ENCODE assay signal across 8 cellular contexts in genomic region chr12:100199347-100200136, GRCh38. TPM values are rescaled to one million over a fixed set of nuclear protein-coding genes. Genes with fewer than 3 reads are reported as not detected.
A peak's percentile ranks its signal among the peaks of the same experiment; 100 is the strongest.
DNase-seq lines count a peak whose midpoint lies in the region; ATAC-seq and TF ChIP-seq lines count a peak whose summit lies in the region.

No MANE protein-coding gene starts in this region.

- TF ChIP-seq CTCF in fibroblast of mammary gland (conservative IDR thresholded peaks at IDR 0.05; ENCODE audit: control insufficient read depth, insufficient read depth, low read depth, low read length) (no peak), suprapubic skin (IDR thresholded peaks at IDR 0.05) (no peak)

- no peak for TF ChIP-seq EP300 in suprapubic skin (IDR thresholded peaks at IDR 0.05)

- H3K9me3 ChIP-seq in CD4-positive, alpha-beta memory T cell (ENCODE audit: control insufficient read depth in 1 of 2, low read length in 2 of 2), result no peaks in the 10 kb centered on the region
- H3K9me3 ChIP-seq in neuron (ENCODE audit: low read length), result no peaks in the 10 kb centered on the region
- no peaks in the 10 kb centered on the region for H3K9me3 ChIP-seq in suprapubic skin

- peak; percentile 75 to 89 (median 77) for DNase-seq in CD4-positive, alpha-beta memory T cell
- peak; percentile 62 for DNase-seq in NK-92 treated with Interleukin-12 subunit alpha and Interleukin-12 subunit beta, amount 100 ng/mL, for 24 hours (lab: John Stamatoyannopoulos, UW)
- DNase-seq in activated T-cell treated with anti-CD3 and anti-CD28 coated beads, Interleukin-2, amount 50 U/mL, for 1 hour, result peak; percentile 75
- DNase-seq in fibroblast of mammary gland (ENCODE audit: low read depth) (no peak), suprapubic skin (ENCODE audit: low spot score in 2 of 2) (peak; percentile 86 to 90)

- no peak for TF ChIP-seq POLR2A in suprapubic skin (IDR thresholded peaks at IDR 0.05)

- H3K4me3 ChIP-seq in CD4-positive, alpha-beta memory T cell (ENCODE audit: low read length in 2 of 2), result peak overlapping the region; percentile 61 to 88
- H3K4me3 ChIP-seq in fibroblast of mammary gland (ENCODE audit: control insufficient read depth, low read depth, low read length) (peak overlapping the region; percentile 63), neuron (ENCODE audit: low read length) (peak overlapping the region; percentile 90), suprapubic skin (peak overlapping the region; percentile 73)

- ATAC-seq in GM19397 (IDR thresholded peaks at IDR 0.05; ENCODE audit: unreplicated experiment), result peak; percentile 78
- ATAC-seq in HG03520 (IDR thresholded peaks at IDR 0.05; ENCODE audit: unreplicated experiment), result peak; percentile 49

- no peaks in the 10 kb centered on the region for H3K27me3 Mint-ChIP-seq in CD4-positive, alpha-beta memory T cell

- POLR2A ChIA-PET in CD4-positive, alpha-beta memory T cell (lab: Charles Lee; ENCODE audit: partially characterized antibody), result interaction anchor here (1.4 to 4.0 kb wide), 6 partner anchors 14 to 1209 kb away, joined by 4 to 63 read pairs (median 4); partner anchors contain the start of genes DEPDC4 and SCYL2

- H3K36me3 ChIP-seq in CD4-positive, alpha-beta memory T cell (ENCODE audit: insufficient read depth, low read length), result no peaks in the 10 kb centered on the region
- H3K36me3 ChIP-seq in neuron (ENCODE audit: insufficient read depth, low read length) (peaks cover 1% of the 10 kb centered on the region), suprapubic skin (no peaks in the 10 kb centered on the region)

- H3K4me3 Mint-ChIP-seq in CD4-positive, alpha-beta memory T cell, result peak overlapping the region; percentile 97 to 100 (median 98)

- H3K4me1 ChIP-seq in CD4-positive, alpha-beta memory T cell (ENCODE audit: insufficient read depth, low read length), result peaks cover 40% of the 10 kb centered on the region
- H3K4me1 ChIP-seq in neuron (ENCODE audit: insufficient read depth, low read length) (peaks cover 6% of the 10 kb centered on the region), suprapubic skin (peaks cover 31% of the 10 kb centered on the region)

- peaks cover 0 to 8% (median 0%) of the 10 kb centered on the region in 8 donors for H3K9me3 Mint-ChIP-seq in CD4-positive, alpha-beta memory T cell

- peaks cover 7 to 31% of the 10 kb centered on the region in 2 donors for H3K36me3 Mint-ChIP-seq in CD4-positive, alpha-beta memory T cell

- intact Hi-C loops in CD4-positive, alpha-beta memory T cell (cut with micrococcal nuclease), result loop anchor here (1.0 to 10.0 kb wide), 7 partner anchors 35 to 1925 kb away; partner anchors contain the start of genes BLTP3B, DEPDC4, GNPTAB and NUP37

- WGBS in suprapubic skin, result 3% methylated on average over 24 of the region's 78 CpGs

- CTCF ChIA-PET in CD4-positive, alpha-beta memory T cell (lab: Charles Lee; ENCODE audit: partially characterized antibody), result interaction anchor here (1.2 to 3.2 kb wide), 2 partner anchors 44 to 47 kb away, joined by 3 to 17 read pairs; no protein-coding TSS in a partner anchor

- H3K27ac Mint-ChIP-seq in CD4-positive, alpha-beta memory T cell, result peak overlapping the region; percentile 98 to 100 (median 100)

- H3K4me1 Mint-ChIP-seq in CD4-positive, alpha-beta memory T cell, result peaks cover 20 to 57% (median 36%) of the 10 kb centered on the region in 4 donors

- no peaks in the 10 kb centered on the region for H3K27me3 ChIP-seq in CD4-positive, alpha-beta memory T cell (ENCODE audit: insufficient read depth, low read length)
- H3K27me3 ChIP-seq in neuron (ENCODE audit: insufficient read depth, low read length), result no peaks in the 10 kb centered on the region
- H3K27me3 ChIP-seq in suprapubic skin, result no peaks in the 10 kb centered on the region

- peak overlapping the region; percentile 91 for H3K27ac ChIP-seq in CD4-positive, alpha-beta memory T cell (ENCODE audit: low read depth, low read length)
- peak overlapping the region; percentile 26 for H3K27ac ChIP-seq in suprapubic skin

- peak overlapping the region; percentile 99 for H2AFZ ChIP-seq in neuron (ENCODE audit: low read depth, low read length)

RNA-seq across cellular contexts. Expression of gene ACTR6, which starts 1.1 kb away (rescaled TPM):
- total RNA-seq in CD4-positive, alpha-beta memory T cell, result 10 to 100 TPM; 45.6 to 51.0 TPM
- polyA plus RNA-seq in CD4-positive, alpha-beta memory T cell, result 10 to 100 TPM; 37.5 to 64.2 TPM
- 10 to 100 TPM; 10.6 to 36.6 (median 11.7) TPM for total RNA-seq in suprapubic skin

RNA-seq across cellular contexts. Expression of gene BLTP3B, which starts 56.9 kb away (rescaled TPM):
- 10 to 100 TPM; 16.2 to 16.8 TPM for total RNA-seq in CD4-positive, alpha-beta memory T cell
- 10 to 100 TPM; 11.0 to 14.8 TPM for polyA plus RNA-seq in CD4-positive, alpha-beta memory T cell
- total RNA-seq in suprapubic skin, result 10 to 100 TPM; 18.6 to 27.3 (median 22.2) TPM
